Comparison of ENCODE assay signal across 19 cellular contexts in genomic region chr5:149789835-149790234, GRCh38.
"Had no signal": no experiment of that assay in that cellular context is flagged by ENCODE, and none has a peak within 500 bp of the region (broad histone marks: within the 10 kb centered on the region; RNA-seq: fewer than 3 reads in every experiment).

No MANE protein-coding gene starts in this region.

- H3K27me3 ChIP-seq: dorsolateral prefrontal cortex, vagina had no signal

- H3K4me3 ChIP-seq: dorsolateral prefrontal cortex, mucosa of descending colon, prostate gland, SK-N-MC, vagina had no signal

- H3K9me3 ChIP-seq: mucosa of descending colon, prostate gland, vagina had no signal

- H3K4me1 ChIP-seq: prostate gland had no signal

- H3K27ac ChIP-seq: SK-N-MC, vagina, VCaP had no signal

- DNase-seq: activated CD4-positive, alpha-beta memory T cell treated with anti-CD3 and anti-CD28 coated beads for 36 hours; activated CD8-positive, alpha-beta memory T cell treated with anti-CD3 and anti-CD28 coated beads, Interleukin-2, amount 10 ng/mL, durations not matched to agents 7 days and 5 days; activated naive CD4-positive, alpha-beta T cell treated with anti-CD3 and anti-CD28 coated beads for 36 hours; activated naive CD8-positive, alpha-beta T cell treated with anti-CD3 and anti-CD28 coated beads, Interleukin-2, amount 50 U/mL, for 24 hours; activated T-cell treated with anti-CD3 and anti-CD28 coated beads, Interleukin-2, amount 50 U/mL, for 1 hour; dorsolateral prefrontal cortex; foreskin fibroblast; head of caudate nucleus; natural killer cell; occipital lobe; stimulated activated CD4-positive, alpha-beta T cell treated with anti-CD3 and anti-CD28 coated beads, Interleukin-12 subunit alpha, Interleukin-12 subunit beta, amount 100 ng/mL, for 4 hours; T-cell; T1000 had no signal

- ATAC-seq: activated CD8-positive, alpha-beta memory T cell treated with anti-CD3 and anti-CD28 coated beads, Interleukin-2, amount 10 ng/mL, durations not matched to agents 7 days and 5 days; activated naive CD8-positive, alpha-beta T cell treated with anti-CD3 and anti-CD28 coated beads, Interleukin-2, amount 50 U/mL, for 24 hours; natural killer cell; stimulated activated effector memory CD8-positive, alpha-beta T cell treated with anti-CD3 and anti-CD28 coated beads, Interleukin-12 subunit alpha, Interleukin-12 subunit beta, amount 100 ng/mL, for 72 hours; T-cell had no signal

- H3K36me3 ChIP-seq: prostate gland, vagina had no signal
